ENCODE assay signal across 19 cellular contexts in the genomic region with DNA sequence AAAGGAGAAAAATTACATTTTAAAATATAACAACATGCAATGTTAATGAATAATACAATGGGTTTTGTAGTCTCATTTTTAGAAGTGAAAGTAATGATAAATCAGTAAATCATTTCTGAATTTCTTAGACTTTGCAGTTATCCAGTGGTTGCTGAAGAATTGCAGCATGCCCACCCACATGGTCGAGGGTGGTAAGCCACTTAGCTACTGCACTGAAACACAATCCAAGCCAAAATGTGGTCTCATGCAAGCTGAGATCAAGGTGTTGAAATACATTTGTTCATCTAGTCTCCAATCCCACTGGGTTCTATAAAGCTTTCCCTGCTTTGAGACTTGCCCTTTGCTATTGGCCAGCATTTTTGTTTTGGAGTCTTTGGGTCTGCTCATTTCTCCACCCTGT.
"Had no signal": no experiment of that assay in that cellular context is flagged by ENCODE, and none has a peak within 500 bp of the region (broad histone marks: within the 10 kb centered on the region; RNA-seq: fewer than 3 reads in every experiment).

No MANE protein-coding gene starts in this region.

- H3K4me3 Mint-ChIP-seq: activated B cell treated with CpG ODN at 0.5 μM for 24 hours; activated CD4-positive, alpha-beta T cell treated with anti-CD3 and anti-CD28 coated beads, Interleukin-2, amount 10 ng/mL, durations not matched to agents 24 days and 14 days; activated naive CD4-positive, alpha-beta T cell treated with anti-CD3 and anti-CD28 coated beads, Interleukin-2, amount 10 ng/mL, durations not matched to agents 7 days and 5 days; dendritic cell treated with granulocyte-macrophage colony-stimulating factor and Interleukin-4, amounts not matched to agents 40 ng/mL and 50 ng/mL, for 4 days; immature natural killer cell; naive thymus-derived CD4-positive, alpha-beta T cell; T-cell had no signal

- H3K27me3 ChIP-seq: esophagus muscularis mucosa, heart right ventricle, ovary had no signal

- H3K27ac ChIP-seq: esophagus muscularis mucosa, heart right ventricle, ovary, psoas muscle had no signal

- H3K4me1 ChIP-seq: esophagus muscularis mucosa, heart right ventricle, psoas muscle had no signal

- H3K9me3 Mint-ChIP-seq: activated B cell treated with CpG ODN at 0.5 μM for 24 hours; activated CD4-positive, alpha-beta T cell treated with anti-CD3 and anti-CD28 coated beads, Interleukin-2, amount 10 ng/mL, durations not matched to agents 24 days and 14 days; activated naive CD4-positive, alpha-beta T cell treated with anti-CD3 and anti-CD28 coated beads, Interleukin-2, amount 10 ng/mL, durations not matched to agents 7 days and 5 days; activated T-helper 2 cell treated with anti-CD3 and anti-CD28 coated beads, Interferon-gamma antibody, Interleukin-2, Interleukin-4, amounts not matched to agents 10 μg/mL and 5 μg/mL and 100 μg/mL, durations not matched to agents 14 hours and 24 hours and 36 hours; dendritic cell treated with granulocyte-macrophage colony-stimulating factor and Interleukin-4, amounts not matched to agents 40 ng/mL and 50 ng/mL, for 4 days; T-cell had no signal

- H3K9me3 ChIP-seq: esophagus muscularis mucosa, heart right ventricle, ovary, psoas muscle had no signal

- H3K4me1 Mint-ChIP-seq: activated B cell treated with CpG ODN at 0.5 μM for 24 hours; activated CD4-positive, alpha-beta T cell treated with anti-CD3 and anti-CD28 coated beads, Interleukin-2, amount 10 ng/mL, durations not matched to agents 24 days and 14 days; activated naive CD4-positive, alpha-beta T cell treated with anti-CD3 and anti-CD28 coated beads, Interleukin-2, amount 10 ng/mL, durations not matched to agents 7 days and 5 days; immature natural killer cell had no signal

- H3K36me3 Mint-ChIP-seq: activated naive CD4-positive, alpha-beta T cell treated with anti-CD3 and anti-CD28 coated beads, Interleukin-2, amount 10 ng/mL, durations not matched to agents 7 days and 5 days; immature natural killer cell had no signal

- H3K36me3 ChIP-seq: esophagus muscularis mucosa, heart right ventricle, ovary had no signal

- H3K27ac Mint-ChIP-seq: activated B cell treated with CpG ODN at 0.5 μM for 24 hours; activated CD4-positive, alpha-beta T cell treated with anti-CD3 and anti-CD28 coated beads, Interleukin-2, amount 10 ng/mL, durations not matched to agents 24 days and 14 days; activated naive CD4-positive, alpha-beta T cell treated with anti-CD3 and anti-CD28 coated beads, Interleukin-2, amount 10 ng/mL, durations not matched to agents 7 days and 5 days; activated T-helper 2 cell treated with anti-CD3 and anti-CD28 coated beads, Interferon-gamma antibody, Interleukin-2, Interleukin-4, amounts not matched to agents 10 μg/mL and 5 μg/mL and 100 μg/mL, durations not matched to agents 14 hours and 24 hours and 36 hours; dendritic cell treated with granulocyte-macrophage colony-stimulating factor and Interleukin-4, amounts not matched to agents 40 ng/mL and 50 ng/mL, for 4 days; immature natural killer cell; T-cell had no signal

- DNase-seq: activated B cell treated with CpG ODN at 0.5 μM for 24 hours; activated CD4-positive, alpha-beta T cell treated with anti-CD3 and anti-CD28 coated beads, Interleukin-2, amount 10 ng/mL, durations not matched to agents 24 days and 14 days; activated naive CD4-positive, alpha-beta T cell treated with anti-CD3 and anti-CD28 coated beads, Interleukin-2, amount 10 ng/mL, durations not matched to agents 7 days and 5 days; activated T-cell treated with anti-CD3 and anti-CD28 coated beads for 4 hours; amniotic stem cell; effector CD8-positive, alpha-beta T cell; heart right ventricle; immature natural killer cell; kidney glomerular epithelial cell; left ventricle myocardium superior; mesendoderm; naive thymus-derived CD4-positive, alpha-beta T cell; ovary; psoas muscle; right cardiac atrium; T-cell had no signal

- H3K27me3 Mint-ChIP-seq: activated CD4-positive, alpha-beta T cell treated with anti-CD3 and anti-CD28 coated beads, Interleukin-2, amount 10 ng/mL, durations not matched to agents 24 days and 14 days; activated naive CD4-positive, alpha-beta T cell treated with anti-CD3 and anti-CD28 coated beads, Interleukin-2, amount 10 ng/mL, durations not matched to agents 7 days and 5 days; dendritic cell treated with granulocyte-macrophage colony-stimulating factor and Interleukin-4, amounts not matched to agents 40 ng/mL and 50 ng/mL, for 4 days; naive thymus-derived CD4-positive, alpha-beta T cell; T-cell had no signal

- H3K4me3 ChIP-seq: esophagus muscularis mucosa, heart right ventricle, ovary, psoas muscle had no signal
